In genomic region chr19:15828621-15829276, GRCh38 we compare ENCODE assay signal across 7 cellular contexts. TPM values are rescaled to one million over a fixed set of nuclear protein-coding genes. Genes with fewer than 3 reads are reported as not detected.
"Had no signal": no experiment of that assay in that cellular context is flagged by ENCODE, and none has a peak within 500 bp of the region (broad histone marks: within the 10 kb centered on the region; RNA-seq: fewer than 3 reads in every experiment).

No MANE protein-coding gene starts in this region.

RNA-seq across cellular contexts. Expression of gene OR10H1, which starts 13.3 kb away (rescaled TPM):
- total RNA-seq: activated CD4-positive, alpha-beta T cell treated with anti-CD3 and anti-CD28 coated beads, Interleukin-2, amount 10 ng/mL, durations not matched to agents 7 days and 5 days; endothelial cell of umbilical vein; stomach; T-helper 2 cell treated with Interferon-gamma antibody and Interleukin-4, amounts not matched to agents 100 ng/mL and 5 ng/mL, for 36 hours had no signal

RNA-seq across cellular contexts. Expression of gene OR10H5, which starts 41.3 kb away (rescaled TPM):
- total RNA-seq: activated CD4-positive, alpha-beta T cell treated with anti-CD3 and anti-CD28 coated beads, Interleukin-2, amount 10 ng/mL, durations not matched to agents 7 days and 5 days; activated T-cell treated with anti-CD3 and anti-CD28 coated beads, Interleukin-2, amount 50 U/mL, for 72 hours; endothelial cell of umbilical vein; left lung; natural killer cell; stomach; T-helper 2 cell treated with Interferon-gamma antibody and Interleukin-4, amounts not matched to agents 100 ng/mL and 5 ng/mL, for 36 hours had no signal
